1 cellular context compared by ENCODE assay signal in the genomic region with DNA sequence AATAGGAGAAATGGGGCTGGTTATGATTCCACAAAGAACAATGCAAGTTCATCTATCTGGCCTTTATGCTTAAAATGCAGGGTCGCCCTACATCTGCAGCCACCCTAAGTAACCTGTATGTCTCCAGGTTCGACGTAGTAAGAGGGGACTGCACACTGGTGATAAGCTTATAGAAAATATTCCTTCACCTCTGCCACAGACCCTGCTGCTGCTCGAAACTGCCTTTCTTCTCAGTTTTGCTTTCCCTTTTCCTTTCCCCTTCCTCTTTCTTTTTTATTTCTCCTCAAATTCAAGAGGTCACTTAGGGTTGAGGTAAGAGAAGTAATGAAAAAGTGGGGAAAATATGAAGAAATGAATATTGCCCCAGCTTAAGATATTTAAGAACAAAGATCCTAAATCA.
TF ChIP-seq lines count a peak whose summit lies in the region.

No MANE protein-coding gene starts in this region.

TF ChIP-seq in GM23338, 12 proteins besides CTCF, POLR2A, EP300 and RAD21:
- TF ChIP-seq POLR2AphosphoS5 (IDR thresholded peaks at IDR 0.05; ENCODE audit: low read depth), result no peak
- TF ChIP-seq, protein P1, sequence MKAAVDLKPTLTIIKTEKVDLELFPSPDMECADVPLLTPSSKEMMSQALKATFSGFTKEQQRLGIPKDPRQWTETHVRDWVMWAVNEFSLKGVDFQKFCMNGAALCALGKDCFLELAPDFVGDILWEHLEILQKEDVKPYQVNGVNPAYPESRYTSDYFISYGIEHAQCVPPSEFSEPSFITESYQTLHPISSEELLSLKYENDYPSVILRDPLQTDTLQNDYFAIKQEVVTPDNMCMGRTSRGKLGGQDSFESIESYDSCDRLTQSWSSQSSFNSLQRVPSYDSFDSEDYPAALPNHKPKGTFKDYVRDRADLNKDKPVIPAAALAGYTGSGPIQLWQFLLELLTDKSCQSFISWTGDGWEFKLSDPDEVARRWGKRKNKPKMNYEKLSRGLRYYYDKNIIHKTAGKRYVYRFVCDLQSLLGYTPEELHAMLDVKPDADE (IDR thresholded peaks at IDR 0.05), result no peak
- TF ChIP-seq, protein P2, sequence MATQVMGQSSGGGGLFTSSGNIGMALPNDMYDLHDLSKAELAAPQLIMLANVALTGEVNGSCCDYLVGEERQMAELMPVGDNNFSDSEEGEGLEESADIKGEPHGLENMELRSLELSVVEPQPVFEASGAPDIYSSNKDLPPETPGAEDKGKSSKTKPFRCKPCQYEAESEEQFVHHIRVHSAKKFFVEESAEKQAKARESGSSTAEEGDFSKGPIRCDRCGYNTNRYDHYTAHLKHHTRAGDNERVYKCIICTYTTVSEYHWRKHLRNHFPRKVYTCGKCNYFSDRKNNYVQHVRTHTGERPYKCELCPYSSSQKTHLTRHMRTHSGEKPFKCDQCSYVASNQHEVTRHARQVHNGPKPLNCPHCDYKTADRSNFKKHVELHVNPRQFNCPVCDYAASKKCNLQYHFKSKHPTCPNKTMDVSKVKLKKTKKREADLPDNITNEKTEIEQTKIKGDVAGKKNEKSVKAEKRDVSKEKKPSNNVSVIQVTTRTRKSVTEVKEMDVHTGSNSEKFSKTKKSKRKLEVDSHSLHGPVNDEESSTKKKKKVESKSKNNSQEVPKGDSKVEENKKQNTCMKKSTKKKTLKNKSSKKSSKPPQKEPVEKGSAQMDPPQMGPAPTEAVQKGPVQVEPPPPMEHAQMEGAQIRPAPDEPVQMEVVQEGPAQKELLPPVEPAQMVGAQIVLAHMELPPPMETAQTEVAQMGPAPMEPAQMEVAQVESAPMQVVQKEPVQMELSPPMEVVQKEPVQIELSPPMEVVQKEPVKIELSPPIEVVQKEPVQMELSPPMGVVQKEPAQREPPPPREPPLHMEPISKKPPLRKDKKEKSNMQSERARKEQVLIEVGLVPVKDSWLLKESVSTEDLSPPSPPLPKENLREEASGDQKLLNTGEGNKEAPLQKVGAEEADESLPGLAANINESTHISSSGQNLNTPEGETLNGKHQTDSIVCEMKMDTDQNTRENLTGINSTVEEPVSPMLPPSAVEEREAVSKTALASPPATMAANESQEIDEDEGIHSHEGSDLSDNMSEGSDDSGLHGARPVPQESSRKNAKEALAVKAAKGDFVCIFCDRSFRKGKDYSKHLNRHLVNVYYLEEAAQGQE (IDR thresholded peaks at IDR 0.05; ENCODE audit: unreplicated experiment), result no peak
- TF ChIP-seq JUNB (IDR thresholded peaks at IDR 0.05; ENCODE audit: unreplicated experiment), result no peak
- TF ChIP-seq, protein P3, sequence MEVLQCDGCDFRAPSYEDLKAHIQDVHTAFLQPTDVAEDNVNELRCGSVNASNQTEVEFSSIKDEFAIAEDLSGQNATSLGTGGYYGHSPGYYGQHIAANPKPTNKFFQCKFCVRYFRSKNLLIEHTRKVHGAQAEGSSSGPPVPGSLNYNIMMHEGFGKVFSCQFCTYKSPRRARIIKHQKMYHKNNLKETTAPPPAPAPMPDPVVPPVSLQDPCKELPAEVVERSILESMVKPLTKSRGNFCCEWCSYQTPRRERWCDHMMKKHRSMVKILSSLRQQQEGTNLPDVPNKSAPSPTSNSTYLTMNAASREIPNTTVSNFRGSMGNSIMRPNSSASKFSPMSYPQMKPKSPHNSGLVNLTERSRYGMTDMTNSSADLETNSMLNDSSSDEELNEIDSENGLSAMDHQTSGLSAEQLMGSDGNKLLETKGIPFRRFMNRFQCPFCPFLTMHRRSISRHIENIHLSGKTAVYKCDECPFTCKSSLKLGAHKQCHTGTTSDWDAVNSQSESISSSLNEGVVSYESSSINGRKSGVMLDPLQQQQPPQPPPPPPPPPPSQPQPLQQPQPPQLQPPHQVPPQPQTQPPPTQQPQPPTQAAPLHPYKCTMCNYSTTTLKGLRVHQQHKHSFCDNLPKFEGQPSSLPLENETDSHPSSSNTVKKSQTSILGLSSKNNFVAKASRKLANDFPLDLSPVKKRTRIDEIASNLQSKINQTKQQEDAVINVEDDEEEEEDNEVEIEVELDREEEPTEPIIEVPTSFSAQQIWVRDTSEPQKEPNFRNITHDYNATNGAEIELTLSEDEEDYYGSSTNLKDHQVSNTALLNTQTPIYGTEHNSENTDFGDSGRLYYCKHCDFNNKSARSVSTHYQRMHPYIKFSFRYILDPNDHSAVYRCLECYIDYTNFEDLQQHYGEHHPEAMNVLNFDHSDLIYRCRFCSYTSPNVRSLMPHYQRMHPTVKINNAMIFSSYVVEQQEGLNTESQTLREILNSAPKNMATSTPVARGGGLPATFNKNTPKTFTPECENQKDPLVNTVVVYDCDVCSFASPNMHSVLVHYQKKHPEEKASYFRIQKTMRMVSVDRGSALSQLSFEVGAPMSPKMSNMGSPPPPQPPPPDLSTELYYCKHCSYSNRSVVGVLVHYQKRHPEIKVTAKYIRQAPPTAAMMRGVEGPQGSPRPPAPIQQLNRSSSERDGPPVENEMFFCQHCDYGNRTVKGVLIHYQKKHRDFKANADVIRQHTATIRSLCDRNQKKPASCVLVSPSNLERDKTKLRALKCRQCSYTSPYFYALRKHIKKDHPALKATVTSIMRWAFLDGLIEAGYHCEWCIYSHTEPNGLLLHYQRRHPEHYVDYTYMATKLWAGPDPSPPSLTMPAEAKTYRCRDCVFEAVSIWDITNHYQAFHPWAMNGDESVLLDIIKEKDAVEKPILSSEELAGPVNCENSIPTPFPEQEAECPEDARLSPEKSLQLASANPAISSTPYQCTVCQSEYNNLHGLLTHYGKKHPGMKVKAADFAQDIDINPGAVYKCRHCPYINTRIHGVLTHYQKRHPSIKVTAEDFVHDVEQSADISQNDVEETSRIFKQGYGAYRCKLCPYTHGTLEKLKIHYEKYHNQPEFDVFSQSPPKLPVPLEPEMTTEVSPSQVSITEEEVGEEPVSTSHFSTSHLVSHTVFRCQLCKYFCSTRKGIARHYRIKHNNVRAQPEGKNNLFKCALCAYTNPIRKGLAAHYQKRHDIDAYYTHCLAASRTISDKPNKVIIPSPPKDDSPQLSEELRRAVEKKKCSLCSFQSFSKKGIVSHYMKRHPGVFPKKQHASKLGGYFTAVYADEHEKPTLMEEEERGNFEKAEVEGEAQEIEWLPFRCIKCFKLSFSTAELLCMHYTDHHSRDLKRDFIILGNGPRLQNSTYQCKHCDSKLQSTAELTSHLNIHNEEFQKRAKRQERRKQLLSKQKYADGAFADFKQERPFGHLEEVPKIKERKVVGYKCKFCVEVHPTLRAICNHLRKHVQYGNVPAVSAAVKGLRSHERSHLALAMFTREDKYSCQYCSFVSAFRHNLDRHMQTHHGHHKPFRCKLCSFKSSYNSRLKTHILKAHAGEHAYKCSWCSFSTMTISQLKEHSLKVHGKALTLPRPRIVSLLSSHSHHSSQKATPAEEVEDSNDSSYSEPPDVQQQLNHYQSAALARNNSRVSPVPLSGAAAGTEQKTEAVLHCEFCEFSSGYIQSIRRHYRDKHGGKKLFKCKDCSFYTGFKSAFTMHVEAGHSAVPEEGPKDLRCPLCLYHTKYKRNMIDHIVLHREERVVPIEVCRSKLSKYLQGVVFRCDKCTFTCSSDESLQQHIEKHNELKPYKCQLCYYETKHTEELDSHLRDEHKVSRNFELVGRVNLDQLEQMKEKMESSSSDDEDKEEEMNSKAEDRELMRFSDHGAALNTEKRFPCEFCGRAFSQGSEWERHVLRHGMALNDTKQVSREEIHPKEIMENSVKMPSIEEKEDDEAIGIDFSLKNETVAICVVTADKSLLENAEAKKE (CRISPR knock-in tag; IDR thresholded peaks at IDR 0.05), result no peak
